ENCODE assay signal across 22 cellular contexts in the genomic region with DNA sequence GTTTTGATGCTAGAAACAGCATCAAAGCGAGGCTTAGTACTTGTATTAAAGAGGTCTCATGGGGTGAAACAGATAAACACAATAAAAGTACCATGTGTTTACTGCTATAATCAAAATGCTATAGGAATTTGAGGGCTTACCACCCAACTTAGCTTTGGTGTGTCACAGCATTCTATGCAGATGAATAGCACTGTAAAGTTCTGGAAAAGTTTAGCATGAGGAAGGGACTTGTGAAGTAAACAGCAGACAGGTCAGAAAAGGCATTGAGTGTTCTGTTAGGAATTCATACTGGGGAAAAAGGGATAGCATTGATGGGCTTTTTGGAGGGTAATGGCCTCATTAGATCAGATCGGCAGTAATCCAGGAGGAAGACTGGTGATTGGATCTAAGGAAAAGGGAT.
"Had no signal": no experiment of that assay in that cellular context is flagged by ENCODE, and none has a peak within 500 bp of the region (broad histone marks: within the 10 kb centered on the region; RNA-seq: fewer than 3 reads in every experiment).

No MANE protein-coding gene starts in this region.

- H3K4me1 Mint-ChIP-seq: activated CD4-positive, alpha-beta T cell treated with anti-CD3 and anti-CD28 coated beads, Interleukin-2, amount 10 ng/mL, durations not matched to agents 24 days and 14 days; central memory CD8-positive, alpha-beta T cell; stimulated activated memory B cell treated with anti-CD40 and anti-IgM and Interleukin-4, amounts not matched to agents 10 μg/mL and 1 μg/mL and 100 μg/mL, for 72 hours had no signal

- ATAC-seq: activated CD8-positive, alpha-beta T cell treated with anti-CD3 and anti-CD28 coated beads, Interleukin-2, amount 10 ng/mL, durations not matched to agents 7 days and 5 days; stimulated activated memory B cell treated with anti-CD40 and anti-IgM and Interleukin-4, amounts not matched to agents 10 μg/mL and 1 μg/mL and 100 μg/mL, for 72 hours had no signal

- H3K36me3 ChIP-seq: colonic mucosa, left ventricle myocardium inferior, ovary, sigmoid colon, spleen, thoracic aorta, upper lobe of left lung had no signal

- H3K27me3 ChIP-seq: colonic mucosa, ovary, sigmoid colon, spleen, upper lobe of left lung had no signal

- H3K27ac Mint-ChIP-seq: activated CD4-positive, alpha-beta T cell treated with anti-CD3 and anti-CD28 coated beads, Interleukin-2, amount 10 ng/mL, durations not matched to agents 24 days and 14 days; activated CD8-positive, alpha-beta T cell treated with anti-CD3 and anti-CD28 coated beads, Interleukin-2, amount 10 ng/mL, durations not matched to agents 7 days and 5 days; activated T-cell treated with anti-CD3 and anti-CD28 coated beads, Interleukin-2, amount 50 U/mL, for 24 hours; activated T-helper 2 cell treated with anti-CD3 and anti-CD28 coated beads, Interferon-gamma antibody, Interleukin-2, Interleukin-4, amounts not matched to agents 10 μg/mL and 5 μg/mL and 100 μg/mL, durations not matched to agents 14 hours and 24 hours and 36 hours; endodermal cell; stimulated activated memory B cell treated with anti-CD40 and anti-IgM and Interleukin-4, amounts not matched to agents 10 μg/mL and 1 μg/mL and 100 μg/mL, for 72 hours had no signal

- H3K27me3 Mint-ChIP-seq: activated CD4-positive, alpha-beta T cell treated with anti-CD3 and anti-CD28 coated beads, Interleukin-2, amount 10 ng/mL, durations not matched to agents 24 days and 14 days; activated T-cell treated with anti-CD3 and anti-CD28 coated beads, Interleukin-2, amount 50 U/mL, for 24 hours; central memory CD8-positive, alpha-beta T cell; stimulated activated memory B cell treated with anti-CD40 and anti-IgM and Interleukin-4, amounts not matched to agents 10 μg/mL and 1 μg/mL and 100 μg/mL, for 72 hours had no signal

- H3K4me1 ChIP-seq: colonic mucosa, left ventricle myocardium inferior, spleen, upper lobe of left lung had no signal

- DNase-seq: activated CD4-positive, alpha-beta T cell treated with anti-CD3 and anti-CD28 coated beads, Interleukin-2, amount 10 ng/mL, durations not matched to agents 24 days and 14 days; activated CD8-positive, alpha-beta T cell treated with anti-CD3 and anti-CD28 coated beads, Interleukin-2, amount 10 ng/mL, durations not matched to agents 7 days and 5 days; activated naive CD4-positive, alpha-beta T cell treated with Interleukin-2 at 50 U/mL for 16 hours; activated T-cell treated with anti-CD3 and anti-CD28 coated beads, Interleukin-2, amount 50 U/mL, for 24 hours; aorta; colonic mucosa; endodermal cell; foreskin melanocyte; glutamatergic neuron; kidney glomerular epithelial cell; left ventricle myocardium inferior; mammary epithelial cell; ovary; sigmoid colon; spleen; stimulated activated CD4-positive, alpha-beta T cell treated with anti-CD3 and anti-CD28 coated beads, Interleukin-4, amount 100 ng/mL, for 4 hours; upper lobe of left lung had no signal

- H3K36me3 Mint-ChIP-seq: stimulated activated memory B cell treated with anti-CD40 and anti-IgM and Interleukin-4, amounts not matched to agents 10 μg/mL and 1 μg/mL and 100 μg/mL, for 72 hours had no signal

- H3K4me3 Mint-ChIP-seq: activated CD4-positive, alpha-beta T cell treated with anti-CD3 and anti-CD28 coated beads, Interleukin-2, amount 10 ng/mL, durations not matched to agents 24 days and 14 days; activated CD8-positive, alpha-beta T cell treated with anti-CD3 and anti-CD28 coated beads, Interleukin-2, amount 10 ng/mL, durations not matched to agents 7 days and 5 days; activated T-cell treated with anti-CD3 and anti-CD28 coated beads, Interleukin-2, amount 50 U/mL, for 24 hours; central memory CD8-positive, alpha-beta T cell; endodermal cell; stimulated activated memory B cell treated with anti-CD40 and anti-IgM and Interleukin-4, amounts not matched to agents 10 μg/mL and 1 μg/mL and 100 μg/mL, for 72 hours had no signal

- H3K9me3 ChIP-seq: colonic mucosa, left ventricle myocardium inferior, ovary, sigmoid colon, spleen, thoracic aorta, upper lobe of left lung had no signal

- H3K9me3 Mint-ChIP-seq: activated CD4-positive, alpha-beta T cell treated with anti-CD3 and anti-CD28 coated beads, Interleukin-2, amount 10 ng/mL, durations not matched to agents 24 days and 14 days; activated T-cell treated with anti-CD3 and anti-CD28 coated beads, Interleukin-2, amount 50 U/mL, for 24 hours; activated T-helper 2 cell treated with anti-CD3 and anti-CD28 coated beads, Interferon-gamma antibody, Interleukin-2, Interleukin-4, amounts not matched to agents 10 μg/mL and 5 μg/mL and 100 μg/mL, durations not matched to agents 14 hours and 24 hours and 36 hours; endodermal cell had no signal

- H3K27ac ChIP-seq: colonic mucosa, epithelial cell of prostate, left ventricle myocardium inferior, ovary, sigmoid colon, spleen, thoracic aorta, upper lobe of left lung had no signal

- H3K4me3 ChIP-seq: colonic mucosa, left ventricle myocardium inferior, ovary, sigmoid colon, spleen, thoracic aorta, upper lobe of left lung had no signal
